ENCODE assay signal across 1 cellular context in the genomic region with DNA sequence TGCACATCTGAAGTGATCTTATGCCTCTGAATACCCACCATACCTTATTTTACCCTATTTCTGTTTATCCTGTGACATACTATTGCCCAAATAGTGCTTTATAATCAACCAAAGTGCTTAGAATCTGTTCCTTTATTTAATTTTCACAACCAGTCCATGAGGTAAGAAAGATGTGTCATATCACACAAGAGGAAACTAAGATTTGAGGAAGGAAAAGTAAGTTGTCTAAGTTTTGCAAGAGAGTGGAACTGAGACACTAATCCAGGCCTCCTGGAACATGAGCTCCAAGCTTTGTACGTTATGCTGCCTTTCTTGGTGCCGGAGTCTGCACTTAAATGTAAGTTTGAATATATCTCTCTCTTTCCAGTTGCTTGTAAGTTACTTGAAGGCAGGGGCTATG.
TF ChIP-seq lines count a peak whose summit lies in the region.

No MANE protein-coding gene starts in this region.

TF ChIP-seq in IMR-90, 13 proteins besides CTCF, POLR2A, EP300 and RAD21 (continued from another document):
- TF ChIP-seq, protein P1, sequence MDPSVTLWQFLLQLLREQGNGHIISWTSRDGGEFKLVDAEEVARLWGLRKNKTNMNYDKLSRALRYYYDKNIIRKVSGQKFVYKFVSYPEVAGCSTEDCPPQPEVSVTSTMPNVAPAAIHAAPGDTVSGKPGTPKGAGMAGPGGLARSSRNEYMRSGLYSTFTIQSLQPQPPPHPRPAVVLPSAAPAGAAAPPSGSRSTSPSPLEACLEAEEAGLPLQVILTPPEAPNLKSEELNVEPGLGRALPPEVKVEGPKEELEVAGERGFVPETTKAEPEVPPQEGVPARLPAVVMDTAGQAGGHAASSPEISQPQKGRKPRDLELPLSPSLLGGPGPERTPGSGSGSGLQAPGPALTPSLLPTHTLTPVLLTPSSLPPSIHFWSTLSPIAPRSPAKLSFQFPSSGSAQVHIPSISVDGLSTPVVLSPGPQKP (IDR thresholded peaks at IDR 0.05; ENCODE audit: borderline replicate concordance, low read depth, low read length): no peak
- no peak for TF ChIP-seq RCOR1 (IDR thresholded peaks at IDR 0.05; ENCODE audit: insufficient replicate concordance, low read length)
- no peak for TF ChIP-seq SMC3 (IDR thresholded peaks at IDR 0.05; ENCODE audit: low read depth, low read length)
- TF ChIP-seq MAZ (IDR thresholded peaks at IDR 0.05; ENCODE audit: borderline replicate concordance, low read depth, low read length): no peak
- TF ChIP-seq MAFK (IDR thresholded peaks at IDR 0.05; ENCODE audit: low read depth, low read length): no peak
- TF ChIP-seq FOS (IDR thresholded peaks at IDR 0.05; ENCODE audit: low read depth, low read length): no peak
- TF ChIP-seq, protein P2, sequence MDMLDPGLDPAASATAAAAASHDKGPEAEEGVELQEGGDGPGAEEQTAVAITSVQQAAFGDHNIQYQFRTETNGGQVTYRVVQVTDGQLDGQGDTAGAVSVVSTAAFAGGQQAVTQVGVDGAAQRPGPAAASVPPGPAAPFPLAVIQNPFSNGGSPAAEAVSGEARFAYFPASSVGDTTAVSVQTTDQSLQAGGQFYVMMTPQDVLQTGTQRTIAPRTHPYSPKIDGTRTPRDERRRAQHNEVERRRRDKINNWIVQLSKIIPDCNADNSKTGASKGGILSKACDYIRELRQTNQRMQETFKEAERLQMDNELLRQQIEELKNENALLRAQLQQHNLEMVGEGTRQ (IDR thresholded peaks at IDR 0.05; ENCODE audit: low read depth, low read length): no peak
- TF ChIP-seq CHD1 (IDR thresholded peaks at IDR 0.05; ENCODE audit: low read depth, low read length): no peak
TF ChIP-seq in IMR-90: peak in this region for 0.
